In genomic region chr9:91117474-91117891, GRCh38 we compare ENCODE assay signal across 12 cellular contexts.
A peak's percentile ranks its signal among the peaks of the same experiment; 100 is the strongest.
DNase-seq lines count a peak whose midpoint lies in the region; ATAC-seq, FAIRE-seq and TF ChIP-seq lines count a peak whose summit lies in the region.
"Had no signal": no experiment of that assay in that cellular context is flagged by ENCODE, and none has a peak within 500 bp of the region (broad histone marks: within the 10 kb centered on the region; RNA-seq: fewer than 3 reads in every experiment).

No MANE protein-coding gene starts in this region.

- H3K27ac Mint-ChIP-seq in Calu3 (ENCODE audit: unreplicated experiment) (no peak overlapping the region), astrocyte (ENCODE audit: unreplicated experiment) (no peak overlapping the region), osteocyte (ENCODE audit: unreplicated experiment) (no peak overlapping the region)

- no peak for TF ChIP-seq POLR2A in right lobe of liver (IDR thresholded peaks at IDR 0.05)

- BruUV-seq in Calu3 (replicated peaks; lab: Mats Ljungman, UMichigan) = no TSS peak

- H3K4me3 ChIP-seq in astrocyte (ENCODE audit: insufficient read depth, low read depth, low read length) (no peak overlapping the region), skeletal muscle satellite cell (ENCODE audit: low read length) (no peak overlapping the region), right lobe of liver (peak overlapping the region in 1 of 3 donors; percentile 41)
- H3K4me3 ChIP-seq: PC-9 had no signal

- no peak for FAIRE-seq in astrocyte (lab: Jason Lieb, UNC)
- FAIRE-seq: colon had no signal

- H2AFZ ChIP-seq in astrocyte (ENCODE audit: low read depth, low read length) = peak overlapping the region; percentile 72
- H2AFZ ChIP-seq: PC-9 had no signal

- peak overlapping the region; percentile 45 for H3K9ac ChIP-seq in astrocyte (ENCODE audit: low read length)
- peak overlapping the region; percentile 62 for H3K9ac ChIP-seq in skeletal muscle satellite cell (ENCODE audit: low read depth, low read length)

- H3K4me1 Mint-ChIP-seq in Calu3 (ENCODE audit: low read depth, unreplicated experiment) (peaks cover 22% of the 10 kb centered on the region), astrocyte (ENCODE audit: low read depth, unreplicated experiment) (peaks cover 23% of the 10 kb centered on the region), osteocyte (ENCODE audit: unreplicated experiment) (peaks cover 46% of the 10 kb centered on the region)

- intact Hi-C loops in Calu3 (cut with micrococcal nuclease; ENCODE audit: unreplicated experiment) = no loop called here
- intact Hi-C loops in right lobe of liver (cut with DNase I) = no loop called here

- H3K36me3 ChIP-seq in astrocyte (ENCODE audit: insufficient read depth, low read length) (no peaks in the 10 kb centered on the region), skeletal muscle satellite cell (ENCODE audit: insufficient read depth, low read length) (no peaks in the 10 kb centered on the region), right lobe of liver (no peaks in the 10 kb centered on the region)

- DNase-seq in Calu3 = no peak
- DNase-seq in astrocyte (ENCODE audit: low read depth) = no peak
- peak; percentile 20 for DNase-seq in left kidney (ENCODE audit: low read depth, low spot score)
- no peak for DNase-seq in H4 (ENCODE audit: low spot score)
- no peak for DNase-seq in osteocyte (ENCODE audit: extremely low spot score, unreplicated experiment)
- DNase-seq in right lobe of liver = no peak
- DNase-seq: activated CD4-positive, alpha-beta T cell treated with anti-CD3 and anti-CD28 coated beads, Interleukin-2, amount 50 U/mL, for 48 hours; T-helper 2 cell had no signal

- H3K79me2 ChIP-seq in astrocyte (ENCODE audit: insufficient read depth, low read length) = no peaks in the 10 kb centered on the region

- H3K27ac ChIP-seq in astrocyte (ENCODE audit: low read depth, low read length) (no peak overlapping the region), right lobe of liver (no peak overlapping the region)
- H3K27ac ChIP-seq: PC-9 had no signal

- no peaks in the 10 kb centered on the region for H4K20me1 ChIP-seq in astrocyte (ENCODE audit: insufficient read depth, low read length)

- peak overlapping the region; percentile 14 for H3K4me3 Mint-ChIP-seq in Calu3 (ENCODE audit: low read depth, unreplicated experiment)
- H3K4me3 Mint-ChIP-seq in astrocyte (ENCODE audit: unreplicated experiment) = no peak overlapping the region
- H3K4me3 Mint-ChIP-seq in osteocyte (ENCODE audit: unreplicated experiment) = no peak overlapping the region

- CTCF ChIA-PET in Calu3 (lab: Charles Lee) = no interaction called here

- H3K36me3 Mint-ChIP-seq in Calu3 (ENCODE audit: insufficient read depth, unreplicated experiment) (no peaks in the 10 kb centered on the region), astrocyte (ENCODE audit: low read depth, unreplicated experiment) (peaks cover 2% of the 10 kb centered on the region), osteocyte (ENCODE audit: unreplicated experiment) (no peaks in the 10 kb centered on the region)

- H3K9me3 Mint-ChIP-seq in Calu3 (ENCODE audit: low read depth, unreplicated experiment) (no peaks in the 10 kb centered on the region), astrocyte (ENCODE audit: unreplicated experiment) (peaks cover 13% of the 10 kb centered on the region), osteocyte (ENCODE audit: unreplicated experiment) (no peaks in the 10 kb centered on the region)

- H3K27me3 ChIP-seq in astrocyte (ENCODE audit: insufficient read depth, low read length) (peaks cover 3% of the 10 kb centered on the region), skeletal muscle satellite cell (ENCODE audit: control insufficient read depth, insufficient read depth, low read length) (peaks cover 3% of the 10 kb centered on the region), right lobe of liver (no peaks in the 10 kb centered on the region)

- no peak for ATAC-seq in GM19023 (IDR thresholded peaks at IDR 0.05; ENCODE audit: unreplicated experiment)
- ATAC-seq in right lobe of liver = no peak

- H3K4me1 ChIP-seq in astrocyte (ENCODE audit: insufficient read depth, low read length) (peaks cover 23% of the 10 kb centered on the region), skeletal muscle satellite cell (ENCODE audit: control insufficient read depth, insufficient read depth, low read length) (peaks cover 29% of the 10 kb centered on the region), right lobe of liver (peaks cover 0 to 8% (median 0%) of the 10 kb centered on the region in 4 donors)

- H3K27me3 Mint-ChIP-seq in Calu3 (ENCODE audit: unreplicated experiment) (no peaks in the 10 kb centered on the region), astrocyte (ENCODE audit: low read depth, unreplicated experiment) (peaks cover 5% of the 10 kb centered on the region), osteocyte (ENCODE audit: unreplicated experiment) (no peaks in the 10 kb centered on the region)

- 77% methylated on average over 8 of the region's 29 CpGs for WGBS in right lobe of liver (ENCODE audit: insufficient coverage, low coverage, low lambda C conversion rate, missing lambda C conversion rate)

- H3K9me3 ChIP-seq in astrocyte (ENCODE audit: insufficient read depth, low read depth, low read length) = no peaks in the 10 kb centered on the region
- no peaks in the 10 kb centered on the region for H3K9me3 ChIP-seq in skeletal muscle satellite cell (replicated peaks; ENCODE audit: low read length)
- no peaks in the 10 kb centered on the region for H3K9me3 ChIP-seq in right lobe of liver

- H3K4me2 ChIP-seq in astrocyte (ENCODE audit: low read length) (peak overlapping the region; percentile 79), skeletal muscle satellite cell (ENCODE audit: low read length) (peak overlapping the region; percentile 70)
- H3K4me2 ChIP-seq: PC-9 had no signal

- TF ChIP-seq CTCF in Calu3 (IDR thresholded peaks at IDR 0.05; ENCODE audit: unreplicated experiment) = no peak
- no peak for TF ChIP-seq CTCF in astrocyte (IDR thresholded peaks at IDR 0.05; ENCODE audit: insufficient read depth, low read depth, low read length)
- TF ChIP-seq CTCF in osteocyte (IDR thresholded peaks at IDR 0.05) = no peak
- TF ChIP-seq CTCF in right lobe of liver (IDR thresholded peaks at IDR 0.05) = no peak
